ENCODE assay signal across 11 cellular contexts in genomic region chr1:154335351-154335714, GRCh38. TPM values are rescaled to one million over a fixed set of nuclear protein-coding genes. Genes with fewer than 3 reads are reported as not detected.
DNase-seq lines count a peak whose midpoint lies in the region; TF ChIP-seq lines count a peak whose summit lies in the region.
"Had no signal": no experiment of that assay in that cellular context is flagged by ENCODE, and none has a peak within 500 bp of the region (broad histone marks: within the 10 kb centered on the region; RNA-seq: fewer than 3 reads in every experiment).

No MANE protein-coding gene starts in this region.

- no peak for DNase-seq in activated CD4-positive, alpha-beta T cell treated with anti-CD3 and anti-CD28 coated beads, Interleukin-2, amount 10 ng/mL, durations not matched to agents 24 days and 14 days
- DNase-seq in activated CD4-positive, alpha-beta T cell treated with anti-CD3 and anti-CD28 coated beads, Interleukin-2, amount 50 U/mL, for 48 hours, result no peak
- no peak for DNase-seq in PC-9
- DNase-seq in endodermal cell, result no peak
- DNase-seq in stomach, result no peak
- DNase-seq in amygdala (lab: John Stamatoyannopoulos, UW), result no peak
- no peak for DNase-seq in NCI-H2196 (lab: John Stamatoyannopoulos, UW; ENCODE audit: unreplicated experiment)
- no peak for DNase-seq in coronary artery (ENCODE audit: low spot score)

- TF ChIP-seq CTCF in PC-9 (conservative IDR thresholded peaks at IDR 0.05), result peak; percentile 56
- TF ChIP-seq CTCF in endodermal cell (conservative IDR thresholded peaks at IDR 0.05), result peak; percentile 7
- TF ChIP-seq CTCF in stomach (IDR thresholded peaks at IDR 0.05), result peak in 1 of 7 experiments; percentile 34
- no peak for TF ChIP-seq CTCF in coronary artery (IDR thresholded peaks at IDR 0.05)

- no TSS peak for BruUV-seq in PC-9 (replicated peaks; lab: Mats Ljungman, UMichigan)

- H3K4me1 ChIP-seq in PC-9 (replicated peaks; ENCODE audit: insufficient read depth) (no peaks in the 10 kb centered on the region), endodermal cell (ENCODE audit: control insufficient read depth, insufficient read depth, low read length) (peaks cover 3% of the 10 kb centered on the region), stomach (peaks cover 8 to 59% (median 19%) of the 10 kb centered on the region in 4 donors)

- no peaks in the 10 kb centered on the region for H3K9me2 ChIP-seq in PC-9 (ENCODE audit: insufficient read depth)

- no peaks in the 10 kb centered on the region for H4K20me1 ChIP-seq in PC-9 (ENCODE audit: insufficient read depth)

- no peak overlapping the region for H3K4me2 ChIP-seq in PC-9

- 84 to 92% methylated on average over 4 of the region's 4 CpGs for WGBS in endodermal cell (ENCODE audit: insufficient coverage in 1 of 2, insufficient read length in 1 of 2), 2 experiments
- 84 to 86% (median 84%) methylated on average over 4 of the region's 4 CpGs for WGBS in stomach, 5 donors

- H3K36me3 Mint-ChIP-seq in activated CD4-positive, alpha-beta T cell treated with anti-CD3 and anti-CD28 coated beads, Interleukin-2, amount 10 ng/mL, durations not matched to agents 24 days and 14 days (ENCODE audit: low read depth), result peaks cover 68% of the 10 kb centered on the region
- H3K36me3 Mint-ChIP-seq in endodermal cell (ENCODE audit: low read depth), result peaks cover 74% of the 10 kb centered on the region

- H3K4me1 Mint-ChIP-seq in activated CD4-positive, alpha-beta T cell treated with anti-CD3 and anti-CD28 coated beads, Interleukin-2, amount 10 ng/mL, durations not matched to agents 24 days and 14 days, result peaks cover 59% of the 10 kb centered on the region
- peaks cover 10% of the 10 kb centered on the region for H3K4me1 Mint-ChIP-seq in endodermal cell

- H3K36me3 ChIP-seq in PC-9 (ENCODE audit: low read depth) (no peaks in the 10 kb centered on the region), endodermal cell (ENCODE audit: control insufficient read depth, insufficient read depth, low read length) (peaks cover 60% of the 10 kb centered on the region), stomach (peaks cover 39 to 81% (median 73%) of the 10 kb centered on the region in 4 donors)

- peak overlapping the region; percentile 33 for H3K4me3 Mint-ChIP-seq in activated CD4-positive, alpha-beta T cell treated with anti-CD3 and anti-CD28 coated beads, Interleukin-2, amount 10 ng/mL, durations not matched to agents 24 days and 14 days
- H3K4me3 Mint-ChIP-seq in endodermal cell, result no peak overlapping the region

- no peaks in the 10 kb centered on the region for H3K79me2 ChIP-seq in PC-9 (ENCODE audit: low read depth)

- H3K4me3 ChIP-seq in PC-9 (no peak overlapping the region), endodermal cell (ENCODE audit: low read length) (no peak overlapping the region), stomach (no peak overlapping the region), coronary artery (no peak overlapping the region)

- no peak overlapping the region for H3K27ac ChIP-seq in PC-9
- H3K27ac ChIP-seq in endodermal cell (ENCODE audit: low read depth, low read length), result no peak overlapping the region
- peak overlapping the region in 4 of 5 donors; percentile 45 to 83 (median 78) for H3K27ac ChIP-seq in stomach
- H3K27ac ChIP-seq in coronary artery, result peak overlapping the region in 1 of 2 donors; percentile 21

- no peak for TF ChIP-seq POLR2A in stomach (IDR thresholded peaks at IDR 0.05)

- H3K27me3 ChIP-seq in PC-9 (ENCODE audit: insufficient read depth, low read depth) (peaks cover 78% of the 10 kb centered on the region), endodermal cell (ENCODE audit: control insufficient read depth, insufficient read depth, low read length, poor library complexity, severe bottlenecking) (no peaks in the 10 kb centered on the region), stomach (no peaks in the 10 kb centered on the region)

- POLR2A ChIA-PET in PC-9 (lab: Charles Lee; ENCODE audit: unreplicated experiment), result no interaction called here

- H2AFZ ChIP-seq in PC-9, result no peak overlapping the region

- H3K27me3 Mint-ChIP-seq in activated CD4-positive, alpha-beta T cell treated with anti-CD3 and anti-CD28 coated beads, Interleukin-2, amount 10 ng/mL, durations not matched to agents 24 days and 14 days, result no peaks in the 10 kb centered on the region
- H3K27me3 Mint-ChIP-seq in endodermal cell (ENCODE audit: insufficient read depth), result no peaks in the 10 kb centered on the region

- no peak overlapping the region for H3K27ac Mint-ChIP-seq in activated CD4-positive, alpha-beta T cell treated with anti-CD3 and anti-CD28 coated beads, Interleukin-2, amount 10 ng/mL, durations not matched to agents 24 days and 14 days
- H3K27ac Mint-ChIP-seq in endodermal cell, result no peak overlapping the region

- intact Hi-C loops in activated CD4-positive, alpha-beta T cell treated with anti-CD3 and anti-CD28 coated beads, Interleukin-2, amount 10 ng/mL, durations not matched to agents 24 days and 14 days (cut with micrococcal nuclease), result loop anchor here (1.0 to 2.0 kb wide), 3 partner anchors 9 to 149 kb away; partner anchors contain the start of gene HAX1
- intact Hi-C loops in PC-9 (cut with micrococcal nuclease; ENCODE audit: unreplicated experiment), result loop anchor here (5.0 kb wide), 2 partner anchors 72 to 138 kb away; partner anchors contain the start of gene IL6R
- intact Hi-C loops in stomach (cut with DNase I; ENCODE audit: low total_unique reads), result loop anchor here (10.0 kb wide), 1 partner anchor 61 kb away; the partner anchor contains the start of gene HAX1

- no peaks in the 10 kb centered on the region for H3K9me3 ChIP-seq in PC-9 (ENCODE audit: insufficient read depth, low read depth)
- no peaks in the 10 kb centered on the region for H3K9me3 ChIP-seq in endodermal cell (ENCODE audit: control insufficient read depth, low read length)
- no peaks in the 10 kb centered on the region for H3K9me3 ChIP-seq in stomach

- H3K9ac ChIP-seq in endodermal cell (ENCODE audit: extremely low read depth, low read length, poor library complexity, severe bottlenecking), result no peak overlapping the region

- no peak for TF ChIP-seq EP300 in stomach (IDR thresholded peaks at IDR 0.05)

- CTCF ChIA-PET in PC-9 (lab: Charles Lee), result interaction anchor here (0.6 to 1.0 kb wide), 3 partner anchors 19 to 212 kb away, joined by 3 to 7 read pairs (median 6); no protein-coding TSS in a partner anchor

- no peaks in the 10 kb centered on the region for H3F3A ChIP-seq in PC-9 (ENCODE audit: insufficient read depth, low read depth)

- no peaks in the 10 kb centered on the region for H3K9me3 Mint-ChIP-seq in activated CD4-positive, alpha-beta T cell treated with anti-CD3 and anti-CD28 coated beads, Interleukin-2, amount 10 ng/mL, durations not matched to agents 24 days and 14 days
- no peaks in the 10 kb centered on the region for H3K9me3 Mint-ChIP-seq in endodermal cell
- H3K9me3 Mint-ChIP-seq: activated T-helper 2 cell treated with anti-CD3 and anti-CD28 coated beads, Interferon-gamma antibody, Interleukin-2, Interleukin-4, amounts not matched to agents 10 μg/mL and 5 μg/mL and 100 μg/mL, durations not matched to agents 14 hours and 24 hours and 36 hours had no signal

RNA-seq across cellular contexts. Expression of gene ATP8B2, which starts 10.0 kb away (rescaled TPM):
- total RNA-seq in activated CD4-positive, alpha-beta T cell treated with anti-CD3 and anti-CD28 coated beads, Interleukin-2, amount 10 ng/mL, durations not matched to agents 24 days and 14 days, result 49.4 and 49.6 TPM in 2 replicates
- total RNA-seq in PC-9 (2021), result 0.07 and 1.4 TPM in 2 replicates
- total RNA-seq in endodermal cell, result 10 to 100 TPM; 34.1 to 41.5 TPM
- polyA plus RNA-seq in endodermal cell (2013, experiment 1 of 2), result 30.0 TPM
- 27.3 TPM for polyA plus RNA-seq in endodermal cell (2013, experiment 2 of 2)
- total RNA-seq in stomach, result 10 to 100 TPM; 37.4 to 64.2 (median 46.9) TPM
- 1 to 10 TPM; 5.4 to 6.3 (median 5.5) TPM for polyA plus RNA-seq in stomach

RNA-seq across cellular contexts. Expression of gene AQP10, which starts 14.4 kb away (rescaled TPM):
- total RNA-seq in activated CD4-positive, alpha-beta T cell treated with anti-CD3 and anti-CD28 coated beads, Interleukin-2, amount 10 ng/mL, durations not matched to agents 24 days and 14 days, result not detected in 2 replicates
- total RNA-seq in PC-9 (2021) (not detected in 2 replicates), endodermal cell (not detected), stomach (not detected)
- polyA plus RNA-seq in endodermal cell (2013, experiment 1 of 2), result not detected
- polyA plus RNA-seq in endodermal cell (2013, experiment 2 of 2), result 0.21 TPM
- not detected for polyA plus RNA-seq in stomach
- total RNA-seq: activated T-helper 2 cell treated with anti-CD3 and anti-CD28 coated beads, Interferon-gamma antibody, Interleukin-2, Interleukin-4, amounts not matched to agents 10 μg/mL and 5 μg/mL and 100 μg/mL, durations not matched to agents 14 hours and 24 hours and 36 hours; fibroblast of lung; temporal lobe had no signal
- polyA plus RNA-seq: fibroblast of lung had no signal

Comparison
In these comparisons a context has a peak if more than half of its experiments do, and no peak if none do; other contexts are left out.
1. H3K27ac ChIP-seq: peak in stomach (4 of 5); none in PC-9 (single experiment) and endodermal cell (single experiment).
2. RNA of gene ATP8B2, which starts 10.0 kb away (total RNA-seq): 49.4 to 49.6 TPM in activated CD4-positive, alpha-beta T cell treated with anti-CD3 and anti-CD28 coated beads, Interleukin-2, amount 10 ng/mL, durations not matched to agents 24 days and 14 days, 37.4 to 64.2 TPM in stomach and 34.1 to 41.5 TPM in endodermal cell; 0.07 to 1.4 TPM in PC-9; every median in the first group is over 10 times any median in the second.